Comparison of ENCODE assay signal across 16 cellular contexts in genomic region chr11:65672180-65672860, GRCh38. TPM values are rescaled to one million over a fixed set of nuclear protein-coding genes. Genes with fewer than 3 reads are reported as not detected.
DNase-seq lines count a peak whose midpoint lies in the region; ATAC-seq and TF ChIP-seq lines count a peak whose summit lies in the region.
"Had no signal": no experiment of that assay in that cellular context is flagged by ENCODE, and none has a peak within 500 bp of the region (broad histone marks: within the 10 kb centered on the region; RNA-seq: fewer than 3 reads in every experiment).

No MANE protein-coding gene starts in this region.

- H3K27me3 ChIP-seq in Panc1 (ENCODE audit: control insufficient read depth, insufficient read depth, low read length) = no peaks in the 10 kb centered on the region
- no peaks in the 10 kb centered on the region for H3K27me3 ChIP-seq in endodermal cell (ENCODE audit: control insufficient read depth, insufficient read depth, low read length, poor library complexity, severe bottlenecking)

- no peak overlapping the region for H3K9ac ChIP-seq in endodermal cell (ENCODE audit: extremely low read depth, low read length, poor library complexity, severe bottlenecking)

- H3K27ac ChIP-seq in Panc1 (ENCODE audit: low read length) (no peak overlapping the region), endodermal cell (ENCODE audit: low read depth, low read length) (no peak overlapping the region)
- H3K27ac ChIP-seq: SK-N-MC had no signal

- in situ Hi-C loops in Panc1 (cut with HindIII; ENCODE audit: low pct_unique_long_range_greater_than_20kb, low sequenced_read_pairs) = no loop called here

- no peak for TF ChIP-seq CTCF in Panc1 (IDR thresholded peaks at IDR 0.05)
- peak; percentile 33 for TF ChIP-seq CTCF in endodermal cell (conservative IDR thresholded peaks at IDR 0.05)

- DNase-seq in activated T-cell treated with anti-CD3 and anti-CD28 coated beads, Interleukin-2, amount 50 U/mL, for 72 hours = no peak
- no peak for DNase-seq in activated T-cell treated with anti-CD3 and anti-CD28 coated beads, Interleukin-2, amount 50 U/mL, for 48 hours
- DNase-seq in Panc1 (ENCODE audit: low read depth, low spot score) = no peak
- no peak for DNase-seq in endodermal cell
- no peak for DNase-seq in stimulated activated naive B cell treated with anti-CD40 and anti-IgM and Interleukin-4, amounts not matched to agents 10 μg/mL and 1 μg/mL and 100 μg/mL, for 72 hours
- DNase-seq in T-helper 1 cell = no peak
- no peak for DNase-seq in DMS 273 (lab: John Stamatoyannopoulos, UW; ENCODE audit: unreplicated experiment)
- DNase-seq: Caco-2, DMS53, H7, NCI-H187, NCI-H446, OCI-M1 had no signal

- no peaks in the 10 kb centered on the region for H3K9me3 Mint-ChIP-seq in activated T-cell treated with anti-CD3 and anti-CD28 coated beads, Interleukin-2, amount 50 U/mL, for 72 hours
- no peaks in the 10 kb centered on the region for H3K9me3 Mint-ChIP-seq in endodermal cell
- no peaks in the 10 kb centered on the region for H3K9me3 Mint-ChIP-seq in stimulated activated naive B cell treated with anti-CD40 and anti-IgM and Interleukin-4, amounts not matched to agents 10 μg/mL and 1 μg/mL and 100 μg/mL, for 72 hours

- no TSS peak for BruUV-seq in Panc1 (replicated peaks; lab: Mats Ljungman, UMichigan)

- H3K36me3 ChIP-seq in Panc1 (ENCODE audit: control insufficient read depth, insufficient read depth, low read length) (no peaks in the 10 kb centered on the region), endodermal cell (ENCODE audit: control insufficient read depth, insufficient read depth, low read length) (no peaks in the 10 kb centered on the region)

- H3K4me3 ChIP-seq in Panc1 (ENCODE audit: low read depth in 2 of 2, low read length in 2 of 2) = no peak overlapping the region
- no peak overlapping the region for H3K4me3 ChIP-seq in endodermal cell (ENCODE audit: low read length)
- H3K4me3 ChIP-seq: SK-N-MC had no signal

- H3K4me1 ChIP-seq in Panc1 (ENCODE audit: control insufficient read depth, insufficient read depth, low read length) (no peaks in the 10 kb centered on the region), endodermal cell (ENCODE audit: control insufficient read depth, insufficient read depth, low read length) (no peaks in the 10 kb centered on the region)
- H3K4me1 ChIP-seq: Caco-2 had no signal

- CTCF ChIA-PET in Panc1 (lab: Charles Lee) = interaction anchor here (0.6 kb wide), 2 partner anchors 25 to 216 kb away, joined by 6 read pairs; partner anchors contain the start of gene FIBP

- H3K27me3 Mint-ChIP-seq in activated T-cell treated with anti-CD3 and anti-CD28 coated beads, Interleukin-2, amount 50 U/mL, for 72 hours (ENCODE audit: low read depth) = no peaks in the 10 kb centered on the region
- H3K27me3 Mint-ChIP-seq in endodermal cell (ENCODE audit: insufficient read depth) = peaks cover 5% of the 10 kb centered on the region
- H3K27me3 Mint-ChIP-seq in stimulated activated naive B cell treated with anti-CD40 and anti-IgM and Interleukin-4, amounts not matched to agents 10 μg/mL and 1 μg/mL and 100 μg/mL, for 72 hours = no peaks in the 10 kb centered on the region

- H3K4me3 Mint-ChIP-seq in activated T-cell treated with anti-CD3 and anti-CD28 coated beads, Interleukin-2, amount 50 U/mL, for 72 hours = no peak overlapping the region
- no peak overlapping the region for H3K4me3 Mint-ChIP-seq in endodermal cell
- no peak overlapping the region for H3K4me3 Mint-ChIP-seq in stimulated activated naive B cell treated with anti-CD40 and anti-IgM and Interleukin-4, amounts not matched to agents 10 μg/mL and 1 μg/mL and 100 μg/mL, for 72 hours
- H3K4me3 Mint-ChIP-seq: CD14-positive monocyte had no signal

- H3K9me3 ChIP-seq in Panc1 (ENCODE audit: control insufficient read depth, insufficient read depth, low read depth, low read length) (no peaks in the 10 kb centered on the region), endodermal cell (ENCODE audit: control insufficient read depth, low read length) (no peaks in the 10 kb centered on the region)
- H3K9me3 ChIP-seq: Caco-2 had no signal

- H3K36me3 Mint-ChIP-seq in activated T-cell treated with anti-CD3 and anti-CD28 coated beads, Interleukin-2, amount 50 U/mL, for 72 hours (ENCODE audit: insufficient read depth in 2 of 2) = no peaks in the 10 kb centered on the region
- no peaks in the 10 kb centered on the region for H3K36me3 Mint-ChIP-seq in endodermal cell (ENCODE audit: low read depth)
- H3K36me3 Mint-ChIP-seq in stimulated activated naive B cell treated with anti-CD40 and anti-IgM and Interleukin-4, amounts not matched to agents 10 μg/mL and 1 μg/mL and 100 μg/mL, for 72 hours = no peaks in the 10 kb centered on the region
- H3K36me3 Mint-ChIP-seq: CD14-positive monocyte had no signal

- peak; percentile 25 to 49 for ATAC-seq in activated T-cell treated with anti-CD3 and anti-CD28 coated beads, Interleukin-2, amount 50 U/mL, for 72 hours (replicated peaks in 1 of 2)
- ATAC-seq in Panc1 (0 out of 2 replicates have a peak, but pooled peaks have one; percentile 52), GM18502 (IDR thresholded peaks at IDR 0.05; ENCODE audit: poor library complexity, unreplicated experiment) (no peak)
- peak; percentile 53 to 74 for ATAC-seq in stimulated activated naive B cell treated with anti-CD40 and anti-IgM and Interleukin-4, amounts not matched to agents 10 μg/mL and 1 μg/mL and 100 μg/mL, for 72 hours (replicated peaks)

- POLR2A ChIA-PET in Panc1 (lab: Charles Lee) = no interaction called here

- no peak overlapping the region for H3K27ac Mint-ChIP-seq in activated T-cell treated with anti-CD3 and anti-CD28 coated beads, Interleukin-2, amount 50 U/mL, for 72 hours
- H3K27ac Mint-ChIP-seq in endodermal cell = no peak overlapping the region
- no peak overlapping the region for H3K27ac Mint-ChIP-seq in stimulated activated naive B cell treated with anti-CD40 and anti-IgM and Interleukin-4, amounts not matched to agents 10 μg/mL and 1 μg/mL and 100 μg/mL, for 72 hours
- H3K27ac Mint-ChIP-seq: CD14-positive monocyte had no signal

- intact Hi-C loops in Panc1 (cut with micrococcal nuclease; ENCODE audit: unreplicated experiment) = no loop called here

- peaks cover 6% of the 10 kb centered on the region for H3K4me1 Mint-ChIP-seq in activated T-cell treated with anti-CD3 and anti-CD28 coated beads, Interleukin-2, amount 50 U/mL, for 72 hours (ENCODE audit: low read depth)
- no peaks in the 10 kb centered on the region for H3K4me1 Mint-ChIP-seq in endodermal cell
- peaks cover 2 to 5% of the 10 kb centered on the region in 2 donors for H3K4me1 Mint-ChIP-seq in stimulated activated naive B cell treated with anti-CD40 and anti-IgM and Interleukin-4, amounts not matched to agents 10 μg/mL and 1 μg/mL and 100 μg/mL, for 72 hours
- H3K4me1 Mint-ChIP-seq: CD14-positive monocyte had no signal

RNA-seq across cellular contexts. Expression of gene RELA, which starts 9.6 kb away (rescaled TPM):
- 100 to 1,000 TPM; 116 to 121 TPM for total RNA-seq in activated T-cell treated with anti-CD3 and anti-CD28 coated beads, Interleukin-2, amount 50 U/mL, for 72 hours
- total RNA-seq in Panc1 (2021; ENCODE audit: unreplicated experiment) = 141 TPM
- 178 TPM for polyA plus RNA-seq in Panc1 (2012; ENCODE audit: insufficient read length)
- 10 to 100 TPM; 40.2 to 41.1 TPM for total RNA-seq in endodermal cell
- 50.0 TPM for polyA plus RNA-seq in endodermal cell (2013, experiment 1 of 2)
- polyA plus RNA-seq in endodermal cell (2013, experiment 2 of 2) = 41.7 TPM

RNA-seq across cellular contexts. Expression of gene SIPA1, which starts 34.4 kb away (rescaled TPM):
- total RNA-seq in activated T-cell treated with anti-CD3 and anti-CD28 coated beads, Interleukin-2, amount 50 U/mL, for 72 hours = 100 to 1,000 TPM; 132 to 137 TPM
- total RNA-seq in Panc1 (2021; ENCODE audit: unreplicated experiment) (86.9 TPM), endodermal cell (10 to 100 TPM; 39.9 to 46.8 TPM)
- polyA plus RNA-seq in Panc1 (2012; ENCODE audit: insufficient read length) = 107 TPM
- 22.0 TPM for polyA plus RNA-seq in endodermal cell (2013, experiment 1 of 2)
- polyA plus RNA-seq in endodermal cell (2013, experiment 2 of 2) = 18.3 TPM

RNA-seq across cellular contexts. Expression of gene KAT5, which starts 39.7 kb away (rescaled TPM):
- total RNA-seq in activated T-cell treated with anti-CD3 and anti-CD28 coated beads, Interleukin-2, amount 50 U/mL, for 72 hours = 100 to 1,000 TPM in 1 of 2 donors, 10 to 100 TPM in 1; 86.4 to 105 TPM
- total RNA-seq in Panc1 (2021; ENCODE audit: unreplicated experiment) = 84.2 TPM
- 74.1 TPM for polyA plus RNA-seq in Panc1 (2012; ENCODE audit: insufficient read length)
- total RNA-seq in endodermal cell = 10 to 100 TPM; 48.5 to 48.8 TPM
- polyA plus RNA-seq in endodermal cell (2013, experiment 1 of 2) = 50.5 TPM
- polyA plus RNA-seq in endodermal cell (2013, experiment 2 of 2) = 47.3 TPM

RNA-seq across cellular contexts. Expression of gene RNASEH2C, which starts 48.3 kb away (rescaled TPM):
- 10 to 100 TPM; 35.4 to 37.1 TPM for total RNA-seq in activated T-cell treated with anti-CD3 and anti-CD28 coated beads, Interleukin-2, amount 50 U/mL, for 72 hours
- total RNA-seq in Panc1 (2021; ENCODE audit: unreplicated experiment) = 107 TPM
- 133 TPM for polyA plus RNA-seq in Panc1 (2012; ENCODE audit: insufficient read length)
- total RNA-seq in endodermal cell = 10 to 100 TPM; 41.6 to 47.9 TPM
- 25.8 TPM for polyA plus RNA-seq in endodermal cell (2013, experiment 1 of 2)
- 21.7 TPM for polyA plus RNA-seq in endodermal cell (2013, experiment 2 of 2)

RNA-seq across cellular contexts. Expression of gene PCNX3, which starts 56.7 kb away (rescaled TPM):
- total RNA-seq in activated T-cell treated with anti-CD3 and anti-CD28 coated beads, Interleukin-2, amount 50 U/mL, for 72 hours = 10 to 100 TPM; 45.9 TPM
- total RNA-seq in Panc1 (2021; ENCODE audit: unreplicated experiment) (74.5 TPM), endodermal cell (10 to 100 TPM; 48.1 to 57.3 TPM)
- polyA plus RNA-seq in Panc1 (2012; ENCODE audit: insufficient read length) = 82.2 TPM
- 25.5 TPM for polyA plus RNA-seq in endodermal cell (2013, experiment 1 of 2)
- 24.6 TPM for polyA plus RNA-seq in endodermal cell (2013, experiment 2 of 2)
